Comparison of ENCODE assay signal across 10 cellular contexts in the genomic region with DNA sequence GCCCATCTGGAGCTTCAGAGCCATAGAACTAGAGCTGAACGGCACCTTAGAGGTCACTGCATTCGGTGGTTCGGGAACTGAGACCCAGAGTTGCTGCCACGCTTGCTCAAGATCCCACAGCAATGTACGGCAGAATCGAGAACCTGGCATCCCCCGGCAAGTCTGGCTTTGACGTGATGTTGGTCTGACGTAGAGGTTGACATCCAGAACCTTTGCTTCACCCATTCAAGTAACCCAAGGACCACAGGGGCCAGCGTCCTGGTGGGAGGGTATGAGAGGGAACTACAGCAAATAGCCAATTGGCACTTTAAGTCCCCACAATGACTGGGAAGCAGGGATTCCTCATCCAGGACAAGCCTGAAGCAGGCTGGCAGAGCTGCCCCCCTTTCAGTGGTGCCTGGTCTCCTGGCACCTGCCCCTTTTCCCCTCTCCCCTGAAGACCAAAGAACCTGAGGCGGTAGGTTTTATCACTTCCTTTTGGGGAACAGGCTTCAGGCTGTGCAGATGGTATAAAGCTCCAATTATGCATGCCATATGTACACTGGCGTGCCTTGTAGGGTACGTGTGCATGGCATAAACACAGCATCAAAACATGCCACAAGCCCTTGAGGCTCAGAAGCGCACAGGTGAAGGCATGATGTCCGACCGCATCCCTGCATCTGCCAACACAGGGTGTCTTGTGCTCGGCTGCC. TPM values are rescaled to one million over a fixed set of nuclear protein-coding genes. Genes with fewer than 3 reads are reported as not detected.
DNase-seq lines count a peak whose midpoint lies in the region; ATAC-seq, FAIRE-seq and TF ChIP-seq lines count a peak whose summit lies in the region.
"Had no signal": no experiment of that assay in that cellular context is flagged by ENCODE, and none has a peak within 500 bp of the region (broad histone marks: within the 10 kb centered on the region; RNA-seq: fewer than 3 reads in every experiment).

No MANE protein-coding gene starts in this region.

- H3K79me2 ChIP-seq in osteoblast (ENCODE audit: insufficient read depth, low read length): no peaks in the 10 kb centered on the region

- H2AFZ ChIP-seq in osteoblast (ENCODE audit: low read length): peak overlapping the region; percentile 71

- H3K4me3 ChIP-seq in A549: no peak overlapping the region
- peak overlapping the region; percentile 69 for H3K4me3 ChIP-seq in coronary artery
- H3K4me3 ChIP-seq in osteoblast (ENCODE audit: insufficient read depth, low read length): peak overlapping the region; percentile 65

- H3K4me3 Mint-ChIP-seq in nephron progenitor cell: no peak overlapping the region

- CTCF ChIA-PET in A549 (lab: Yijun Ruan, JAX): interaction anchor here (0.8 to 1.8 kb wide), 4 partner anchors 9 to 151 kb away, joined by 3 to 6 read pairs (median 4); no protein-coding TSS in a partner anchor

- 88% methylated on average over 17 of the region's 17 CpGs for WGBS in A549 (ENCODE audit: missing lambda C conversion rate)

- H3K27ac Mint-ChIP-seq in nephron progenitor cell: no peak overlapping the region

- H3K4me1 ChIP-seq in A549 (peaks cover 8% of the 10 kb centered on the region; the same call in 2 of the 3 replicates), osteoblast (ENCODE audit: insufficient read depth, low read length) (peaks cover 18% of the 10 kb centered on the region)

- peak overlapping the region in 1 of 2 experiments; percentile 67; a peak in 1 of 6 replicates for H3K27ac ChIP-seq in A549
- peak overlapping the region in 1 of 2 donors; percentile 82 for H3K27ac ChIP-seq in coronary artery
- H3K27ac ChIP-seq in osteoblast (ENCODE audit: low read depth, low read length): no peak overlapping the region
- H3K27ac ChIP-seq: neutrophil had no signal

- ATAC-seq in A549: peak in 1 of 2 experiments; percentile 12; a peak in 2 of 6 replicates
- ATAC-seq in GM19328 (IDR thresholded peaks at IDR 0.05; ENCODE audit: unreplicated experiment): no peak

- FAIRE-seq in A549 (lab: Jason Lieb, UNC): no peak

- H3K9me3 Mint-ChIP-seq in nephron progenitor cell: no peaks in the 10 kb centered on the region

- POLR2A ChIA-PET in A549 (lab: Yijun Ruan, JAX): interaction anchor here (1.3 kb wide), 1 partner anchor 15 kb away, joined by 7 read pairs; the partner anchor contains the start of gene TEF

- no peaks in the 10 kb centered on the region for H3K9me3 ChIP-seq in A549
- H3K9me3 ChIP-seq in osteoblast (ENCODE audit: low read depth, low read length): no peaks in the 10 kb centered on the region
- H3K9me3 ChIP-seq: neutrophil had no signal

- H4K20me1 ChIP-seq in osteoblast (ENCODE audit: insufficient read depth, low read length): peaks cover 3% of the 10 kb centered on the region

- TF ChIP-seq CTCF in A549 (IDR thresholded peaks at IDR 0.05) (no peak), coronary artery (IDR thresholded peaks at IDR 0.05) (no peak), osteoblast (IDR thresholded peaks at IDR 0.05; ENCODE audit: extremely low read depth, low read depth, low read length) (no peak), nephron progenitor cell (IDR thresholded peaks at IDR 0.05) (no peak)

- peaks cover 2% of the 10 kb centered on the region for H3K27me3 Mint-ChIP-seq in nephron progenitor cell (ENCODE audit: low read depth, poor library complexity)

- peaks cover 43% of the 10 kb centered on the region for H3K4me1 Mint-ChIP-seq in nephron progenitor cell

- peaks cover 2% of the 10 kb centered on the region for H3K36me3 ChIP-seq in osteoblast (ENCODE audit: insufficient read depth, low read length)
- H3K36me3 ChIP-seq: neutrophil had no signal

- H3K4me2 ChIP-seq in A549 (peak overlapping the region; percentile 37), osteoblast (ENCODE audit: insufficient read depth, low read length) (peak overlapping the region; percentile 80)

- peaks cover 17% of the 10 kb centered on the region for H3K27me3 ChIP-seq in osteoblast (ENCODE audit: insufficient read depth, low read length)
- H3K27me3 ChIP-seq: neutrophil had no signal

- TF ChIP-seq EP300 in A549 (IDR thresholded peaks at IDR 0.05): no peak

- no peak for TF ChIP-seq POLR2A in A549 (IDR thresholded peaks at IDR 0.05; ENCODE audit: low read length)

- DNase-seq in A549 (ENCODE audit: low read depth in 1 of 2, low spot score in 1 of 2) (no peak), NCI-H2171 (lab: John Stamatoyannopoulos, UW) (peak; percentile 76), coronary artery (ENCODE audit: low spot score) (no peak), osteoblast (ENCODE audit: insufficient read length, low spot score, missing footprints) (peak; percentile 64), nephron progenitor cell (no peak), COLO668 (lab: John Stamatoyannopoulos, UW; ENCODE audit: unreplicated experiment) (no peak)
- no peak for DNase-seq in stimulated activated CD4-positive, alpha-beta T cell treated with anti-CD3 and anti-CD28 coated beads, Interleukin-1b, Interleukin-23, amount 100 ng/mL, for 48 hours
- DNase-seq: activated gamma-delta T cell had no signal

- no peak for TF ChIP-seq RAD21 in A549 (conservative IDR thresholded peaks at IDR 0.05 in 1 of 2, IDR thresholded peaks at IDR 0.05 in 1 of 2)

- H3K36me3 Mint-ChIP-seq in nephron progenitor cell (ENCODE audit: low read depth): no peaks in the 10 kb centered on the region

TF ChIP-seq in A549, 52 proteins besides CTCF, POLR2A, EP300 and RAD21:
- TF ChIP-seq MAFK (IDR thresholded peaks at IDR 0.05; ENCODE audit: partially characterized antibody): no peak
- TF ChIP-seq SREBF2 (IDR thresholded peaks at IDR 0.05): no peak
- no peak for TF ChIP-seq POLR2AphosphoS2 (conservative IDR thresholded peaks at IDR 0.05; ENCODE audit: low read length)
- no peak for TF ChIP-seq ESRRA (IDR thresholded peaks at IDR 0.05; ENCODE audit: borderline replicate concordance, low read length)
- no peak for TF ChIP-seq RCOR1 (IDR thresholded peaks at IDR 0.05; ENCODE audit: low read depth, low read length)

RNA-seq across cellular contexts. Expression of gene TEF, which starts 15.3 kb away (rescaled TPM):
- polyA plus RNA-seq in A549 (2011; rRNA removed) (2.8 and 4.3 TPM in 2 replicates), A549 (2017; fragmentation: RNase III; extraction: RNeasy Plus Mini Kit Qiagen cat#74134 plus additional on column Dnase treatment) (1.1 to 1.7 TPM (median 1.4 TPM) in 3 replicates)
- 0.83 and 1.6 TPM in 2 replicates for polyA plus RNA-seq in A549 (2012; cell fraction: cytosol; rRNA removed)
- polyA plus RNA-seq in A549 (2012; cell fraction: nucleus; rRNA removed): 1.2 and 1.3 TPM in 2 replicates
- polyA minus RNA-seq in A549 (2011; rRNA and poly(A)+ RNA removed): 7.7 and 14.6 TPM in 2 replicates
- total RNA-seq in osteoblast: 17.4 and 18.3 TPM in 2 replicates

Comparison
In these comparisons a context has a peak if more than half of its experiments do, and no peak if none do; other contexts are left out.
1. DNase-seq: peak in NCI-H2171 (single experiment) and osteoblast (single experiment); none in A549 (0 of 2), coronary artery (single experiment), nephron progenitor cell (single experiment), stimulated activated CD4-positive, alpha-beta T cell treated with anti-CD3 and anti-CD28 coated beads, Interleukin-1b, Interleukin-23, amount 100 ng/mL, for 48 hours (single experiment) and COLO668 (single experiment).